In the genomic region with DNA sequence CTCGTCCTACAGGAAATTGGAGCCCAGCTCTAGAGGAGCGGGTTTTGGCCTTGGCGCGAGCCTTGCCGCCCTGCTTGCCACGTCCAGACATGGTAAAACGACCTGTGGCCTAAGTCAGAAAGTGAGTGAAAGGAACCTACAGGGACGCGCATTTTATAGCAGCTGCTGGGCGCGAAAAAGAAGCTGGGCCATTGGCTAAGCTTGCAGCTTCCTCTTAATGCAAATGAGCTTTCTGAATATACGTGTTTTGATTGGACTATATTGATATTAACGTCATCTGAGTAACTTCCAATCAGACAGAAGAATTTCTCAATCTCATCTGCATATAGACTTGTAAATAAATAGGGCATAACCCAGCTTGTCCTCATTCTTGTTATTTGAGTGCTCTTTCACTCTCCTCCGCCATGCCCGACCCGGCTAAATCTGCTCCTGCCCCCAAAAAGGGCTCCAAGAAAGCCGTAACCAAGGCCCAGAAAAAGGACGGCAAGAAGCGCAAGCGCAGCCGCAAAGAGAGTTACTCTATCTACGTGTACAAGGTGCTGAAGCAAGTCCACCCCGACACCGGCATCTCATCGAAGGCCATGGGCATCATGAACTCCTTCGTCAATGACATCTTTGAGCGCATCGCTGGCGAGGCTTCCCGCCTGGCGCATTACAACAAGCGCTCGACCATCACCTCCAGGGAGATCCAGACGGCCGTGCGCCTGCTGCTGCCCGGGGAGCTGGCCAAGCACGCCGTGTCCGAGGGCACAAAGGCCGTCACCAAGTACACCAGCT, we compare ENCODE assay signal across 8 cellular contexts. TPM values are rescaled to one million over a fixed set of nuclear protein-coding genes. Genes with fewer than 3 reads are reported as not detected.
A peak's percentile ranks its signal among the peaks of the same experiment; 100 is the strongest.
DNase-seq lines count a peak whose midpoint lies in the region; TF ChIP-seq lines count a peak whose summit lies in the region.

No MANE protein-coding gene starts in this region.

- H3K14ac ChIP-seq in H9 (ENCODE audit: insufficient read depth, low read length): peak overlapping the region; percentile 96

- peak overlapping the region; percentile 92 for H3K4me2 ChIP-seq in H9 (ENCODE audit: insufficient read depth, insufficient read length, low read length)

- no peak overlapping the region for H4K5ac ChIP-seq in H9 (ENCODE audit: insufficient read length, low read depth, low read length)

- H3K27me3 ChIP-seq in H9 (ENCODE audit: insufficient read depth, low read length) (no peaks in the 10 kb centered on the region), MG63 (no peaks in the 10 kb centered on the region)

- peak overlapping the region; percentile 94 for H2BK5ac ChIP-seq in H9 (ENCODE audit: insufficient read length, low read length)

- H4K8ac ChIP-seq in H9 (replicated peaks; ENCODE audit: insufficient read length, low read depth, low read length): no peak overlapping the region

- H2BK12ac ChIP-seq in H9 (ENCODE audit: insufficient read length, low read depth, low read length): no peak overlapping the region

- DNase-seq in H9 (peak; percentile 94), MG63 (peak; percentile 100), activated gamma-delta T cell (lab: John Stamatoyannopoulos, UW) (peak; percentile 14), germinal center (ENCODE audit: low spot score) (peak; percentile 93), occipital lobe (lab: John Stamatoyannopoulos, UW) (peak; percentile 34)

- no peak overlapping the region for H2BK20ac ChIP-seq in H9 (ENCODE audit: low read depth, low read length, poor library complexity, severe bottlenecking)

- TF ChIP-seq POLR2A in Raji (IDR thresholded peaks at IDR 0.05; ENCODE audit: insufficient read depth, low read depth, low read length): peak; percentile 93

- H3K4me1 Mint-ChIP-seq in H9: peaks cover 33 to 34% of the 10 kb centered on the region in 2 experiments

- no peak overlapping the region for H3T11ph ChIP-seq in H9 (ENCODE audit: low read length)

- H2BK15ac ChIP-seq in H9 (ENCODE audit: low read depth, low read length): no peak overlapping the region

- WGBS in H9 (ENCODE audit: extremely low coverage, insufficient read length, low lambda C conversion rate): no CpG with 5 or more reads among the region's 41 CpGs

- no peak for TF ChIP-seq CTCF in H9 (conservative IDR thresholded peaks at IDR 0.05)

- peak overlapping the region; percentile 85 for H3K4me3 ChIP-seq in MG63

- H3K36me3 Mint-ChIP-seq in H9 (ENCODE audit: insufficient read depth in 1 of 3, low read depth in 3 of 3): peaks cover 0 to 4% (median 3%) of the 10 kb centered on the region in 3 experiments; a peak in 3 of 7 replicates

- H2AFZ ChIP-seq in H9 (ENCODE audit: low read length): no peak overlapping the region

- peak overlapping the region; percentile 98 for H3K18ac ChIP-seq in H9 (ENCODE audit: insufficient read length, low read depth, low read length)

- peak overlapping the region; percentile 99 to 100 (median 99) for H3K27ac Mint-ChIP-seq in H9

- H3K23ac ChIP-seq in H9 (ENCODE audit: insufficient read length, low read depth, low read length): no peak overlapping the region

- H3K9me3 ChIP-seq in ES-I3 (ENCODE audit: control insufficient read depth, insufficient read depth, low read length) (no peaks in the 10 kb centered on the region), H9 (ENCODE audit: control insufficient read depth, low read depth, low read length) (no peaks in the 10 kb centered on the region), MG63 (no peaks in the 10 kb centered on the region; the same call in 1 of the 2 replicates)

- H3K27ac ChIP-seq in H9 (ENCODE audit: insufficient read length, low read depth, low read length) (peak overlapping the region; percentile 96), temporal lobe (ENCODE audit: low read depth, low read length) (peak overlapping the region; percentile 24)

- H3K27me3 Mint-ChIP-seq in H9 (ENCODE audit: low read depth): peaks cover 9% of the 10 kb centered on the region; the same call in 1 of the 2 replicates

- H3K79me2 ChIP-seq in H9 (ENCODE audit: insufficient read depth, low read length): no peaks in the 10 kb centered on the region

- no peak overlapping the region for H3K4me3 Mint-ChIP-seq in H9

- H3K56ac ChIP-seq in H9 (ENCODE audit: insufficient read length, low read depth, low read length): peak overlapping the region; percentile 82

- peaks cover 19% of the 10 kb centered on the region for H3K23me2 ChIP-seq in H9 (ENCODE audit: insufficient read length, low read depth, low read length, poor library complexity, severe bottlenecking)

- H3K9ac ChIP-seq in ES-I3 (ENCODE audit: low read depth, low read length) (peak overlapping the region; percentile 97), H9 (ENCODE audit: extremely low read depth, insufficient read length, low read length) (peak overlapping the region; percentile 99)

- H3K36me3 ChIP-seq in ES-I3 (ENCODE audit: insufficient read depth, low read length) (no peaks in the 10 kb centered on the region), MG63 (peaks cover 7% of the 10 kb centered on the region)

- peaks cover 0 to 3% of the 10 kb centered on the region in 2 experiments; a peak in 1 of 5 replicates for H3K9me3 Mint-ChIP-seq in H9

- H2AK5ac ChIP-seq in H9 (ENCODE audit: insufficient read length, low read length): no peak overlapping the region

- H3K79me1 ChIP-seq in H9 (ENCODE audit: insufficient read depth, low read depth, low read length, poor library complexity, severe bottlenecking): no peaks in the 10 kb centered on the region

- peak overlapping the region; percentile 35; the same call in 1 of the 2 replicates for H3K4ac ChIP-seq in H9 (ENCODE audit: low read depth, low read length)

- peak overlapping the region; percentile 14 for H4K91ac ChIP-seq in H9 (ENCODE audit: insufficient read length, low read depth, low read length)

- no peak overlapping the region for H2BK120ac ChIP-seq in H9 (ENCODE audit: low read depth, low read length, poor library complexity, severe bottlenecking)

- no peaks in the 10 kb centered on the region for H4K20me1 ChIP-seq in H9 (ENCODE audit: control insufficient read depth, insufficient read depth, insufficient read length)

- peaks cover 9% of the 10 kb centered on the region for H3K4me1 ChIP-seq in ES-I3 (ENCODE audit: insufficient read depth, low read length)
- H3K4me1 ChIP-seq in H9 (ENCODE audit: insufficient read depth, low read length): peaks cover under 1% of the 10 kb centered on the region

RNA-seq across cellular contexts. Expression of gene OR2B2, which starts 18.9 kb away (rescaled TPM):
- not detected in 2 replicates for total RNA-seq in H9 (2021)
- total RNA-seq in MG63 (2014; rRNA removed; shearing (Covaris generic); ENCODE audit: low replicate concordance): not detected in 2 replicates
- total RNA-seq in occipital lobe: not detected
- not detected for total RNA-seq in temporal lobe

Comparison
In these comparisons a context has a peak if more than half of its experiments do, and no peak if none do; other contexts are left out.
1. Peak in every context shown above with its lines: DNase-seq, H3K4me3 ChIP-seq and H3K27ac ChIP-seq.
2. DNase-seq: peak in every context shown above with its lines; median percentile 100 in MG63; 94 in H9; 93 in germinal center; 34 in occipital lobe; 14 in activated gamma-delta T cell.